8 cellular contexts compared by ENCODE assay signal in the genomic region with DNA sequence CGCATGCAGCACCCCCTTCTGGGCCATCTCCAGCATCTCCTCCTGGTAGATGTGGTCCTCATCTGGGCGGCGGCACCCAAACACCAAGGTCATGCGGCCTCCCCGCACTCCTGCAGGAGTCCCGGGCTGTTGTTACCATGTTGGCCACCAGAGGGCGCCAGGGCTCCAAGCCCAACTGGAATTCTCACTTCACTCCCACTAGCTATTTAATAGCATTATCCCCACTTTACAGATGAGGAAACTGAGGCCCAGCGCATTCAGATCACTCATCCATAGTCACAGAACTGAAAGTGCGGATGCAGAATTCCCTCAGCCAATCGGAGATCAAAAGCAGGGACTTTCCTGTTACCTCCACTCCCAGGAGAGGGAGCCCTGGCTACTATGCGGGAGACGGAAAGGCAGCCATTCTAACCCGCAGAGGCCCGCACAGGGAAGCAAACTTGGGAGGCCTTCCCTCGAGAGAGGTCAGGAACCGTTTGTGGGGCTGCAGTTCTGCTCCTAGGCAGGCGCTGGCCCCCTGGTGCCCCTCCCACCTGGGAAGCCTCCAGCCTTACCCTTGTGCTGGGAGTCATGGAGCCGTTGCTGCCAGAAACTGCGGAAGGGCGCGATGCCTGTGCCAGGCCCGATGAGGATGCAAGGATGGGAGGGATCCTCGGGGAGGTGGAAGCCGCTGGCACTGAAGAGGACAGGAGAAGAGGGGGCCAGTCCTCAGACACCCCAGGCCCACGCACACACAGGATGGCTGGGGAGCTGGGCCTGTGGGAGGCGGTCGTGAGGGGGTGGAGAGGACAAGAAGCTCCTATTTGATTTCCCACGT. TPM values are rescaled to one million over a fixed set of nuclear protein-coding genes. Genes with fewer than 3 reads are reported as not detected.
A peak's percentile ranks its signal among the peaks of the same experiment; 100 is the strongest.
DNase-seq lines count a peak whose midpoint lies in the region; ATAC-seq and TF ChIP-seq lines count a peak whose summit lies in the region.

No MANE protein-coding gene starts in this region.

- H3K9me3 Mint-ChIP-seq in nephron, result no peaks in the 10 kb centered on the region

- no peak overlapping the region for H3K27ac Mint-ChIP-seq in nephron

- no peak overlapping the region for H3K4me3 Mint-ChIP-seq in nephron

- POLR2A ChIA-PET in AG04449 (lab: Yijun Ruan, JAX), result no interaction called here

- H3K4me1 Mint-ChIP-seq in nephron, result no peaks in the 10 kb centered on the region

- H3K4me3 ChIP-seq in AG04449 (ENCODE audit: low read depth, low read length), result no peak overlapping the region

- DNase-seq in AG04449 (ENCODE audit: low read depth, low spot score) (no peak), GM13977 (ENCODE audit: low spot score) (peak; percentile 69), NCI-H69 (lab: John Stamatoyannopoulos, UW) (peak; percentile 63), HPDE6-E6E7 (ENCODE audit: extremely low spot score) (no peak)
- peak; percentile 94 for DNase-seq in activated CD8-positive, alpha-beta memory T cell treated with anti-CD3 and anti-CD28 coated beads, Interleukin-2, amount 50 U/mL, for 48 hours
- DNase-seq in stimulated activated naive CD4-positive, alpha-beta T cell (lab: John Stamatoyannopoulos, UW), result peak in 5 of 6 experiments; percentile 48 to 72 (median 56)

- H3K27me3 Mint-ChIP-seq in nephron (ENCODE audit: low read depth), result peaks cover 17% of the 10 kb centered on the region

- in situ Hi-C loops in GM13977 (cut with MboI; ENCODE audit: low pct_unique_long_range_greater_than_20kb, low sequenced_read_pairs, unreplicated experiment), result loop anchor here (10.0 kb wide), 2 partner anchors 105 to 125 kb away; no protein-coding TSS in a partner anchor

- CTCF ChIA-PET in AG04449 (lab: Yijun Ruan, JAX), result interaction anchor here (0.7 to 10.8 kb wide), 18 partner anchors 8 to 491 kb away, joined by 3 to 188 read pairs (median 4); a partner anchor contains a TSS

- TF ChIP-seq CTCF in AG04449 (IDR thresholded peaks at IDR 0.05; ENCODE audit: insufficient read depth, low read length, missing control alignments), result peak; percentile 78
- peak; percentile 86 for TF ChIP-seq CTCF in GM13977 (IDR thresholded peaks at IDR 0.05; ENCODE audit: extremely low read depth, insufficient read depth, missing control alignments)
- peak; percentile 78 to 85 (median 85) for TF ChIP-seq CTCF in nephron (IDR thresholded peaks at IDR 0.05; ENCODE audit: unreplicated experiment in 3 of 3)

- ATAC-seq in esophagus mucosa, result peak; percentile 57

- H3K36me3 Mint-ChIP-seq in nephron (ENCODE audit: low read depth), result no peaks in the 10 kb centered on the region

RNA-seq across cellular contexts. Expression of a gene that starts 40.1 kb away (rescaled TPM):
- total RNA-seq in esophagus mucosa, result not detected

Comparison
In these comparisons a context has a peak if more than half of its experiments do, and no peak if none do; other contexts are left out.
1. DNase-seq: peak in GM13977 (single experiment), NCI-H69 (single experiment), activated CD8-positive, alpha-beta memory T cell treated with anti-CD3 and anti-CD28 coated beads, Interleukin-2, amount 50 U/mL, for 48 hours (single experiment) and stimulated activated naive CD4-positive, alpha-beta T cell (5 of 6); none in AG04449 (single experiment) and HPDE6-E6E7 (single experiment).
2. Peak in every context shown above with its lines, with median percentiles within 50 percentile points of each other: CTCF ChIP-seq.